In genomic region chr13:95530178-95530577, GRCh38 we compare ENCODE assay signal across 11 cellular contexts.
DNase-seq lines count a peak whose midpoint lies in the region; ATAC-seq and TF ChIP-seq lines count a peak whose summit lies in the region.
"Had no signal": no experiment of that assay in that cellular context is flagged by ENCODE, and none has a peak within 500 bp of the region (broad histone marks: within the 10 kb centered on the region; RNA-seq: fewer than 3 reads in every experiment).

No MANE protein-coding gene starts in this region.

- H3K9me3 ChIP-seq in MM.1S (replicated peaks; ENCODE audit: insufficient read depth, low read length): no peaks in the 10 kb centered on the region

- no peak overlapping the region for H3K4me3 ChIP-seq in MM.1S (ENCODE audit: low read length)
- H3K4me3 ChIP-seq: BLaER1 had no signal

- no peak overlapping the region for H3K4me2 ChIP-seq in MM.1S (ENCODE audit: low read depth, low read length)
- H3K4me2 ChIP-seq: BLaER1 had no signal

- DNase-seq in COLO668 (lab: John Stamatoyannopoulos, UW; ENCODE audit: unreplicated experiment) (peak; percentile 86), MM.1S (peak; percentile 21), RKO (ENCODE audit: low spot score) (peak; percentile 19), fibroblast of the conjunctiva (ENCODE audit: low read depth) (peak; percentile 31), T-helper 9 cell (no peak)
- DNase-seq in effector CD4-positive, alpha-beta T cell: no peak
- DNase-seq: activated CD4-positive, alpha-beta T cell treated with anti-CD3 and anti-CD28 coated beads, Interleukin-2, amount 50 U/mL, for 4 hours; NCI-H1048 had no signal

- H2AFZ ChIP-seq in MM.1S (ENCODE audit: low read length): no peak overlapping the region

- H3F3A ChIP-seq in MM.1S (ENCODE audit: insufficient read depth, low read length): no peaks in the 10 kb centered on the region

- no peak overlapping the region for H3K9ac ChIP-seq in MM.1S (ENCODE audit: low read length)
- H3K9ac ChIP-seq: BLaER1 had no signal

- ATAC-seq in stimulated activated memory B cell treated with anti-CD40 and anti-IgM and Interleukin-4, amounts not matched to agents 10 μg/mL and 1 μg/mL and 100 μg/mL, for 72 hours: no peak
- ATAC-seq in HG03175 (IDR thresholded peaks at IDR 0.05; ENCODE audit: unreplicated experiment): no peak

- H3K27me3 ChIP-seq in MM.1S (replicated peaks; ENCODE audit: insufficient read depth, low read length): no peaks in the 10 kb centered on the region
- H3K27me3 ChIP-seq: BLaER1 had no signal

- peaks cover 49% of the 10 kb centered on the region for H3K27me3 Mint-ChIP-seq in stimulated activated memory B cell treated with anti-CD40 and anti-IgM and Interleukin-4, amounts not matched to agents 10 μg/mL and 1 μg/mL and 100 μg/mL, for 72 hours

- peaks cover 8% of the 10 kb centered on the region for H3K9me3 Mint-ChIP-seq in stimulated activated memory B cell treated with anti-CD40 and anti-IgM and Interleukin-4, amounts not matched to agents 10 μg/mL and 1 μg/mL and 100 μg/mL, for 72 hours

- H3K4me1 ChIP-seq in MM.1S (ENCODE audit: low read length): peaks cover 7% of the 10 kb centered on the region
- H3K4me1 ChIP-seq: BLaER1 had no signal

- H3K79me2 ChIP-seq in MM.1S (ENCODE audit: low read length): no peaks in the 10 kb centered on the region

- no peak for TF ChIP-seq CTCF in MM.1S (IDR thresholded peaks at IDR 0.05; ENCODE audit: low read length)

- H3K9me2 ChIP-seq in MM.1S (replicated peaks; ENCODE audit: insufficient read depth, low read length): no peaks in the 10 kb centered on the region

- H3K36me3 Mint-ChIP-seq in stimulated activated memory B cell treated with anti-CD40 and anti-IgM and Interleukin-4, amounts not matched to agents 10 μg/mL and 1 μg/mL and 100 μg/mL, for 72 hours: no peaks in the 10 kb centered on the region

- no peak overlapping the region for H3K27ac ChIP-seq in MM.1S (ENCODE audit: low read length)
- H3K27ac ChIP-seq: BLaER1 had no signal

- no peaks in the 10 kb centered on the region for H3K4me1 Mint-ChIP-seq in stimulated activated memory B cell treated with anti-CD40 and anti-IgM and Interleukin-4, amounts not matched to agents 10 μg/mL and 1 μg/mL and 100 μg/mL, for 72 hours

- no peaks in the 10 kb centered on the region for H3K36me3 ChIP-seq in MM.1S (replicated peaks; ENCODE audit: insufficient read depth, low read length)
- H3K36me3 ChIP-seq: BLaER1 had no signal

- H3K4me3 Mint-ChIP-seq in stimulated activated memory B cell treated with anti-CD40 and anti-IgM and Interleukin-4, amounts not matched to agents 10 μg/mL and 1 μg/mL and 100 μg/mL, for 72 hours: no peak overlapping the region

- H3K27ac Mint-ChIP-seq in stimulated activated memory B cell treated with anti-CD40 and anti-IgM and Interleukin-4, amounts not matched to agents 10 μg/mL and 1 μg/mL and 100 μg/mL, for 72 hours: no peak overlapping the region

- H4K20me1 ChIP-seq in MM.1S (ENCODE audit: insufficient read depth, low read length): no peaks in the 10 kb centered on the region
- H4K20me1 ChIP-seq: BLaER1 had no signal

Comparison
In these comparisons a context has a peak if more than half of its experiments do, and no peak if none do; other contexts are left out.
1. DNase-seq: peak in COLO668 (single experiment), MM.1S (single experiment), RKO (single experiment) and fibroblast of the conjunctiva (single experiment); none in T-helper 9 cell (single experiment) and effector CD4-positive, alpha-beta T cell (single experiment).